7 cellular contexts compared by ENCODE assay signal in genomic region chr17:42928714-42929496, GRCh38. TPM values are rescaled to one million over a fixed set of nuclear protein-coding genes. Genes with fewer than 3 reads are reported as not detected.
DNase-seq lines count a peak whose midpoint lies in the region; ATAC-seq, FAIRE-seq and TF ChIP-seq lines count a peak whose summit lies in the region.

No MANE protein-coding gene starts in this region.

- intact Hi-C loops in spleen (cut with DNase I; ENCODE audit: low total_unique reads) = no loop called here

- H3K4me3 ChIP-seq in astrocyte of the spinal cord (ENCODE audit: low read depth, low read length) (no peak overlapping the region), iPS-15b (ENCODE audit: low read depth, low read length) (no peak overlapping the region), spleen (peak overlapping the region in 1 of 8 donors; percentile 11)

- no peak for TF ChIP-seq POLR2A in spleen (IDR thresholded peaks at IDR 0.05)

- FAIRE-seq in RCC 7860 (lab: Jason Lieb, UNC) = no peak

- H3K4me1 ChIP-seq in iPS-15b (ENCODE audit: control insufficient read depth, insufficient read depth, low read length) (peaks cover 2% of the 10 kb centered on the region), spleen (peaks cover 4 to 24% (median 11%) of the 10 kb centered on the region in 6 donors)

- ATAC-seq in HG03439 (IDR thresholded peaks at IDR 0.05; ENCODE audit: unreplicated experiment) = peak; percentile 55
- no peak for ATAC-seq in GM19463 (IDR thresholded peaks at IDR 0.05; ENCODE audit: unreplicated experiment)

- DNase-seq in GM10266 (ENCODE audit: extremely low spot score) (peak; percentile 69), RCC 7860 (ENCODE audit: low spot score) (peak; percentile 48), astrocyte of the spinal cord (ENCODE audit: low read depth, low spot score) (peak; percentile 80), spleen (no peak)

- no peaks in the 10 kb centered on the region for H3K9me3 ChIP-seq in iPS-15b (ENCODE audit: control insufficient read depth, insufficient read depth, low read length)
- H3K9me3 ChIP-seq in spleen = no peaks in the 10 kb centered on the region

- H3K27ac ChIP-seq in spleen = peak overlapping the region in 6 of 8 donors; percentile 46 to 68 (median 58)

- TF ChIP-seq CTCF in GM10266 (IDR thresholded peaks at IDR 0.05; ENCODE audit: control insufficient read depth, insufficient read depth, low read depth, missing control alignments) (peak; percentile 67), astrocyte of the spinal cord (IDR thresholded peaks at IDR 0.05; ENCODE audit: low read depth, low read length) (peak; percentile 61), spleen (IDR thresholded peaks at IDR 0.05 in 8 of 11, conservative IDR thresholded peaks at IDR 0.05 in 3 of 11) (peak in 10 of 11 experiments; percentile 28 to 78 (median 64))

- in situ Hi-C loops in astrocyte of the spinal cord (cut with HindIII; ENCODE audit: low sequenced_read_pairs) = no loop called here

- peak overlapping the region; percentile 12 for H3K9ac ChIP-seq in iPS-15b (ENCODE audit: low read depth, low read length)

- H3K27me3 ChIP-seq in iPS-15b (ENCODE audit: control insufficient read depth, insufficient read depth, low read length) (no peaks in the 10 kb centered on the region), spleen (replicated peaks in 1 of 7) (peaks cover 0 to 18% (median 0%) of the 10 kb centered on the region in 7 donors)

- WGBS in spleen, 5 donors = 31 to 43% (median 35%) methylated on average over 9 of the region's 9 CpGs

- H3K36me3 ChIP-seq in iPS-15b (ENCODE audit: control insufficient read depth, insufficient read depth, low read length) = no peaks in the 10 kb centered on the region
- no peaks in the 10 kb centered on the region for H3K36me3 ChIP-seq in spleen

RNA-seq across cellular contexts. Expression of gene G6PC1, which starts 28.3 kb away (rescaled TPM):
- total RNA-seq in spleen = not detected
- not detected for polyA plus RNA-seq in spleen

RNA-seq across cellular contexts. Expression of gene AARSD1, which starts 35.3 kb away (rescaled TPM):
- 10 to 100 TPM; 13.1 to 44.2 (median 31.5) TPM for total RNA-seq in spleen
- polyA plus RNA-seq in spleen = 10 to 100 TPM; 39.8 to 55.6 (median 50.3) TPM

RNA-seq across cellular contexts. Expression of gene PTGES3L, which starts 51.0 kb away (rescaled TPM):
- total RNA-seq in spleen = 1 to 10 TPM in 3 of 7 donors, under 1 TPM in 3, not detected in 1; 0.61 to 1.8 (median 1.1) TPM
- polyA plus RNA-seq in spleen = under 1 TPM; 0.70 to 0.93 (median 0.89) TPM

RNA-seq across cellular contexts. Expression of gene RUNDC1, which starts 51.5 kb away (rescaled TPM):
- 10 to 100 TPM; 17.1 to 27.9 (median 22.4) TPM for total RNA-seq in spleen
- 10 to 100 TPM in 1 of 3 donors, 1 to 10 TPM in 2; 6.7 to 10.5 (median 8.2) TPM for polyA plus RNA-seq in spleen
